7 cellular contexts compared by ENCODE assay signal in the genomic region with DNA sequence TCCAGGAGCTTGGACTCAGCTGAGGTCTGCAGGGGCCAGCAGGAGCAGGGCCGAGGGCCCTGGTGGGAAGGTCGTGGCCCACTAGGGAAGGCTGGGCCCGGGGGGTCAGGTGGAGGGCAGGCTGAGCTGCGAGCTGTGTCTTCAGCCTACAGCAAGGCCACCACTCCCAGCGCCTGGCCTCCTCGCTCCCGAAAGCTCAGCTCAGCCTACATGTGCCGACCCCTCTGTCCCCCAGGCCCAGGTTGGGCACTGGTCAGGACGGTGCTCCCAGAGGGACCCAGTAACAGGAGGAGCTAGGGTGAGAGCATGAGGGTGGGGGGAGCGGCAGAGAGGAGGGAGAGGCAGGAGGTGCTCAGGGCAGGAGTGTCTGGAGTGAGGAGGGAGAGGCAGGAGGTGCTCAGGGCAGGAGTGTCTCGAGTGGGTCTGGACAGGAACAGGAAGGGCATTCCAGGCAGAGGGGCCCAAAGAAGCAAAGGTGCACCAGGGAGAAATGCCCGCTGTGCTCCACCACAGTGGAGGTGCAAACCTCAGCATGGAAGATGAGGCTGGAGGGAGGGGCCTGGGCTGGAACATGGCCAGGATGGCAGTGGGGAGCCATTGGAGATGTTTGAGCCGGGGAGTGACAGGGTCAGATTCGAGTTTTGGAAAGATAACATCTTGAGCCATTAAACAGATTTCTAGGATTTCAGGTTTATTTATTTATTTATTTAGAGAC. TPM values are rescaled to one million over a fixed set of nuclear protein-coding genes. Genes with fewer than 3 reads are reported as not detected.
DNase-seq lines count a peak whose midpoint lies in the region; ATAC-seq and TF ChIP-seq lines count a peak whose summit lies in the region.

No MANE protein-coding gene starts in this region.

- intact Hi-C loops in activated T-helper 2 cell treated with anti-CD3 and anti-CD28 coated beads, Interferon-gamma antibody, Interleukin-2, Interleukin-4, amounts not matched to agents 10 μg/mL and 5 μg/mL and 100 μg/mL, durations not matched to agents 14 hours and 24 hours and 36 hours (cut with micrococcal nuclease), result loop anchor here (5.0 kb wide), 2 partner anchors 47 to 73 kb away; a partner anchor contains a TSS

- H3K27me3 Mint-ChIP-seq in activated T-helper 2 cell treated with anti-CD3 and anti-CD28 coated beads, Interferon-gamma antibody, Interleukin-2, Interleukin-4, amounts not matched to agents 10 μg/mL and 5 μg/mL and 100 μg/mL, durations not matched to agents 14 hours and 24 hours and 36 hours (ENCODE audit: low read depth), result peaks cover 5% of the 10 kb centered on the region
- H3K27me3 Mint-ChIP-seq in stimulated activated naive B cell treated with anti-CD40 and anti-IgM and Interleukin-4, amounts not matched to agents 10 μg/mL and 1 μg/mL and 100 μg/mL, for 72 hours, result peaks cover 4 to 15% of the 10 kb centered on the region in 2 donors

- POLR2A ChIA-PET in HEK293 (lab: Yijun Ruan, JAX), result interaction anchor here (1.3 kb wide), 1 partner anchor 113 kb away, joined by 3 read pairs; no protein-coding TSS in a partner anchor

- H3K4me3 ChIP-seq in HEK293 (ENCODE audit: low read depth, low read length), result peak overlapping the region; percentile 27
- peak overlapping the region; percentile 56 for H3K4me3 ChIP-seq in iPS-18c (ENCODE audit: insufficient read depth, low read depth, low read length)

- no peak overlapping the region; the same call in 1 of the 2 replicates for H3K27ac ChIP-seq in HEK293 (ENCODE audit: extremely low read depth, low read depth, low read length)

- no peaks in the 10 kb centered on the region for H3K9me3 Mint-ChIP-seq in activated T-helper 2 cell treated with anti-CD3 and anti-CD28 coated beads, Interferon-gamma antibody, Interleukin-2, Interleukin-4, amounts not matched to agents 10 μg/mL and 5 μg/mL and 100 μg/mL, durations not matched to agents 14 hours and 24 hours and 36 hours
- H3K9me3 Mint-ChIP-seq in stimulated activated naive B cell treated with anti-CD40 and anti-IgM and Interleukin-4, amounts not matched to agents 10 μg/mL and 1 μg/mL and 100 μg/mL, for 72 hours, result no peaks in the 10 kb centered on the region

- no peak for TF ChIP-seq CTCF in HEK293 (tag by site-specific recombination; IDR thresholded peaks at IDR 0.05)

- H3K9me3 ChIP-seq in HEK293 (ENCODE audit: control insufficient read depth, insufficient read depth, low read depth, low read length), result no peaks in the 10 kb centered on the region
- H3K9me3 ChIP-seq in iPS-18c (ENCODE audit: control insufficient read depth, insufficient read depth, low read length), result peaks cover 2% of the 10 kb centered on the region

- ATAC-seq in stimulated activated naive B cell treated with anti-CD40 and anti-IgM and Interleukin-4, amounts not matched to agents 10 μg/mL and 1 μg/mL and 100 μg/mL, for 72 hours (replicated peaks), result no peak
- ATAC-seq in HG03521 (IDR thresholded peaks at IDR 0.05; ENCODE audit: unreplicated experiment), result no peak

- H3K4me3 Mint-ChIP-seq in activated T-helper 2 cell treated with anti-CD3 and anti-CD28 coated beads, Interferon-gamma antibody, Interleukin-2, Interleukin-4, amounts not matched to agents 10 μg/mL and 5 μg/mL and 100 μg/mL, durations not matched to agents 14 hours and 24 hours and 36 hours (ENCODE audit: low read depth), result peak overlapping the region; percentile 71
- peak overlapping the region; percentile 80 to 91 for H3K4me3 Mint-ChIP-seq in stimulated activated naive B cell treated with anti-CD40 and anti-IgM and Interleukin-4, amounts not matched to agents 10 μg/mL and 1 μg/mL and 100 μg/mL, for 72 hours

- H3K27ac Mint-ChIP-seq in activated T-helper 2 cell treated with anti-CD3 and anti-CD28 coated beads, Interferon-gamma antibody, Interleukin-2, Interleukin-4, amounts not matched to agents 10 μg/mL and 5 μg/mL and 100 μg/mL, durations not matched to agents 14 hours and 24 hours and 36 hours, result no peak overlapping the region
- peak overlapping the region; percentile 9 for H3K27ac Mint-ChIP-seq in stimulated activated naive B cell treated with anti-CD40 and anti-IgM and Interleukin-4, amounts not matched to agents 10 μg/mL and 1 μg/mL and 100 μg/mL, for 72 hours

- peaks cover 3% of the 10 kb centered on the region for H3K4me1 ChIP-seq in HEK293 (ENCODE audit: control insufficient read depth, insufficient read depth, low read length)

- H3K4me1 Mint-ChIP-seq in activated T-helper 2 cell treated with anti-CD3 and anti-CD28 coated beads, Interferon-gamma antibody, Interleukin-2, Interleukin-4, amounts not matched to agents 10 μg/mL and 5 μg/mL and 100 μg/mL, durations not matched to agents 14 hours and 24 hours and 36 hours (ENCODE audit: low read depth), result peaks cover 10% of the 10 kb centered on the region
- H3K4me1 Mint-ChIP-seq in stimulated activated naive B cell treated with anti-CD40 and anti-IgM and Interleukin-4, amounts not matched to agents 10 μg/mL and 1 μg/mL and 100 μg/mL, for 72 hours, result peaks cover 19 to 26% of the 10 kb centered on the region in 2 donors

- DNase-seq in activated T-helper 2 cell treated with anti-CD3 and anti-CD28 coated beads, Interferon-gamma antibody, Interleukin-2, Interleukin-4, amounts not matched to agents 10 μg/mL and 5 μg/mL and 100 μg/mL, durations not matched to agents 14 hours and 24 hours and 36 hours (ENCODE audit: low spot score), result no peak
- no peak for DNase-seq in stimulated activated naive B cell treated with anti-CD40 and anti-IgM and Interleukin-4, amounts not matched to agents 10 μg/mL and 1 μg/mL and 100 μg/mL, for 72 hours
- DNase-seq in A172 (ENCODE audit: low spot score), result no peak
- no peak for DNase-seq in NCI-H1092 treated with DMSO at 0.1 percent for 48 hours (lab: John Stamatoyannopoulos, UW)

- H3K36me3 ChIP-seq in HEK293 (ENCODE audit: control insufficient read depth in 2 of 2, insufficient read depth in 1 of 2, low read length in 2 of 2), result no peaks in the 10 kb centered on the region

- H3K36me3 Mint-ChIP-seq in activated T-helper 2 cell treated with anti-CD3 and anti-CD28 coated beads, Interferon-gamma antibody, Interleukin-2, Interleukin-4, amounts not matched to agents 10 μg/mL and 5 μg/mL and 100 μg/mL, durations not matched to agents 14 hours and 24 hours and 36 hours (ENCODE audit: low read depth), result no peaks in the 10 kb centered on the region
- H3K36me3 Mint-ChIP-seq in stimulated activated naive B cell treated with anti-CD40 and anti-IgM and Interleukin-4, amounts not matched to agents 10 μg/mL and 1 μg/mL and 100 μg/mL, for 72 hours, result no peaks in the 10 kb centered on the region

- CTCF ChIA-PET in HEK293 (lab: Yijun Ruan, JAX), result interaction anchor here (0.6 to 1.3 kb wide), 6 partner anchors 10 to 218 kb away, joined by 3 to 6 read pairs (median 3); no protein-coding TSS in a partner anchor

TF ChIP-seq in HEK293, 187 proteins besides CTCF, POLR2A, EP300 and RAD21 (continues in another document):
- TF ChIP-seq ZNF155 (tag by site-specific recombination; IDR thresholded peaks at IDR 0.05) (no peak), ZNF416 (tag by site-specific recombination; IDR thresholded peaks at IDR 0.05) (no peak), GLI4 (tag by site-specific recombination; IDR thresholded peaks at IDR 0.05) (no peak), YY1 (tag by site-specific recombination; IDR thresholded peaks at IDR 0.05) (no peak), ZNF391 (tag by site-specific recombination; IDR thresholded peaks at IDR 0.05; ENCODE audit: borderline replicate concordance, low read depth) (no peak), KLF1 (tag by site-specific recombination; IDR thresholded peaks at IDR 0.05) (no peak), ZNF239 (tag by site-specific recombination; IDR thresholded peaks at IDR 0.05) (no peak), ZNF350 (tag by site-specific recombination; IDR thresholded peaks at IDR 0.05) (no peak), OSR2 (tag by site-specific recombination; IDR thresholded peaks at IDR 0.05) (no peak), GLIS2 (tag by site-specific recombination; IDR thresholded peaks at IDR 0.05) (no peak), ZNF514 (tag by site-specific recombination; IDR thresholded peaks at IDR 0.05) (no peak), GFI1B (tag by site-specific recombination; IDR thresholded peaks at IDR 0.05) (0 out of 2 replicates have a peak, but pooled peaks have one; percentile 25), ZIC2 (tag by site-specific recombination; IDR thresholded peaks at IDR 0.05) (peak; percentile 28; the same call in 1 of the 2 replicates)
- TF ChIP-seq, protein P1, sequence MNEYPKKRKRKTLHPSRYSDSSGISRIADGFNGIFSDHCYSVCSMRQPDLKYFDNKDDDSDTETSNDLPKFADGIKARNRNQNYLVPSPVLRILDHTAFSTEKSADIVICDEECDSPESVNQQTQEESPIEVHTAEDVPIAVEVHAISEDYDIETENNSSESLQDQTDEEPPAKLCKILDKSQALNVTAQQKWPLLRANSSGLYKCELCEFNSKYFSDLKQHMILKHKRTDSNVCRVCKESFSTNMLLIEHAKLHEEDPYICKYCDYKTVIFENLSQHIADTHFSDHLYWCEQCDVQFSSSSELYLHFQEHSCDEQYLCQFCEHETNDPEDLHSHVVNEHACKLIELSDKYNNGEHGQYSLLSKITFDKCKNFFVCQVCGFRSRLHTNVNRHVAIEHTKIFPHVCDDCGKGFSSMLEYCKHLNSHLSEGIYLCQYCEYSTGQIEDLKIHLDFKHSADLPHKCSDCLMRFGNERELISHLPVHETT (tag by site-specific recombination; IDR thresholded peaks at IDR 0.05), result no peak
- TF ChIP-seq, protein P2, sequence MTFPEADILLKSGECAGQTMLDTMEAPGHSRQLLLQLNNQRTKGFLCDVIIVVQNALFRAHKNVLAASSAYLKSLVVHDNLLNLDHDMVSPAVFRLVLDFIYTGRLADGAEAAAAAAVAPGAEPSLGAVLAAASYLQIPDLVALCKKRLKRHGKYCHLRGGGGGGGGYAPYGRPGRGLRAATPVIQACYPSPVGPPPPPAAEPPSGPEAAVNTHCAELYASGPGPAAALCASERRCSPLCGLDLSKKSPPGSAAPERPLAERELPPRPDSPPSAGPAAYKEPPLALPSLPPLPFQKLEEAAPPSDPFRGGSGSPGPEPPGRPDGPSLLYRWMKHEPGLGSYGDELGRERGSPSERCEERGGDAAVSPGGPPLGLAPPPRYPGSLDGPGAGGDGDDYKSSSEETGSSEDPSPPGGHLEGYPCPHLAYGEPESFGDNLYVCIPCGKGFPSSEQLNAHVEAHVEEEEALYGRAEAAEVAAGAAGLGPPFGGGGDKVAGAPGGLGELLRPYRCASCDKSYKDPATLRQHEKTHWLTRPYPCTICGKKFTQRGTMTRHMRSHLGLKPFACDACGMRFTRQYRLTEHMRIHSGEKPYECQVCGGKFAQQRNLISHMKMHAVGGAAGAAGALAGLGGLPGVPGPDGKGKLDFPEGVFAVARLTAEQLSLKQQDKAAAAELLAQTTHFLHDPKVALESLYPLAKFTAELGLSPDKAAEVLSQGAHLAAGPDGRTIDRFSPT (tag by site-specific recombination; IDR thresholded peaks at IDR 0.05), result 0 out of 2 replicates have a peak, but pooled peaks have one; percentile 40

RNA-seq across cellular contexts. Expression of a gene that starts 29.1 kb away (rescaled TPM):
- 27.1 and 29.8 TPM in 2 replicates for total RNA-seq in activated T-helper 2 cell treated with anti-CD3 and anti-CD28 coated beads, Interferon-gamma antibody, Interleukin-2, Interleukin-4, amounts not matched to agents 10 μg/mL and 5 μg/mL and 100 μg/mL, durations not matched to agents 14 hours and 24 hours and 36 hours
- total RNA-seq in A172 (2014; rRNA removed; shearing (Covaris generic)), result 0.19 TPM in 1 of 2 replicates, not detected in the other

Comparison
In these comparisons a context has a peak if more than half of its experiments do, and no peak if none do; other contexts are left out.
1. RNA of a gene that starts 29.1 kb away (total RNA-seq): 27.1 to 29.8 TPM in activated T-helper 2 cell treated with anti-CD3 and anti-CD28 coated beads, Interferon-gamma antibody, Interleukin-2, Interleukin-4, amounts not matched to agents 10 μg/mL and 5 μg/mL and 100 μg/mL, durations not matched to agents 14 hours and 24 hours and 36 hours; 0.19 TPM in A172; every median in the first group is over 10 times any median in the second.